8 cellular contexts compared by ENCODE assay signal in genomic region chr19:38564981-38565685, GRCh38. TPM values are rescaled to one million over a fixed set of nuclear protein-coding genes. Genes with fewer than 3 reads are reported as not detected.
DNase-seq lines count a peak whose midpoint lies in the region; ATAC-seq and TF ChIP-seq lines count a peak whose summit lies in the region.

No MANE protein-coding gene starts in this region.

- DNase-seq in NCI-H1105 treated with DMSO at 0.1 percent for 48 hours (lab: John Stamatoyannopoulos, UW) (peak; percentile 3), NCI-H1105 (lab: John Stamatoyannopoulos, UW) (no peak), mammary epithelial cell (no peak), retina (peak; percentile 51), transverse colon (no peak)

- H3K4me2 ChIP-seq in OCI-LY1 (ENCODE audit: low read length), result peak overlapping the region; percentile 32; the same call in 1 of the 2 replicates
- peak overlapping the region; percentile 78 for H3K4me2 ChIP-seq in mammary epithelial cell (ENCODE audit: insufficient read depth, low read depth, low read length)

- no peak for TF ChIP-seq POLR2A in transverse colon (IDR thresholded peaks at IDR 0.05)

- ATAC-seq in GM19455 (IDR thresholded peaks at IDR 0.05; ENCODE audit: unreplicated experiment) (no peak), HG02981 (IDR thresholded peaks at IDR 0.05; ENCODE audit: unreplicated experiment) (no peak)

- intact Hi-C loops in mammary epithelial cell (cut with micrococcal nuclease), result no loop called here
- intact Hi-C loops in transverse colon (cut with DNase I; ENCODE audit: low total_unique reads), result no loop called here

- BruUV-seq in mammary epithelial cell (replicated peaks; lab: Mats Ljungman, UMichigan), result no TSS peak

- H3F3A ChIP-seq in OCI-LY1 (ENCODE audit: insufficient read depth, low read length), result no peaks in the 10 kb centered on the region

- in situ Hi-C loops in mammary epithelial cell (cut with MboI; ENCODE audit: low sequenced_read_pairs in 2 of 2) (no loop called here), transverse colon (cut with MboI; ENCODE audit: low pct_ligation_motif_present in 1 of 4, low pct_unique_long_range_greater_than_20kb in 1 of 4, low sequenced_read_pairs in 3 of 4) (no loop called here)

- TF ChIP-seq CTCF in OCI-LY1 (IDR thresholded peaks at IDR 0.05; ENCODE audit: low read length), result no peak
- no peak for TF ChIP-seq CTCF in mammary epithelial cell (conservative IDR thresholded peaks at IDR 0.05 in 1 of 2, IDR thresholded peaks at IDR 0.05 in 1 of 2; ENCODE audit: extremely low read depth in 1 of 2, insufficient read depth in 1 of 2, low read depth in 1 of 2, low read length in 2 of 2)
- TF ChIP-seq CTCF in transverse colon (IDR thresholded peaks at IDR 0.05), result no peak

- H3K4me1 ChIP-seq in OCI-LY1 (ENCODE audit: insufficient read depth, low read length, severe bottlenecking), result peaks cover 13% of the 10 kb centered on the region
- H3K4me1 ChIP-seq in mammary epithelial cell (ENCODE audit: insufficient read depth, low read length), result peaks cover 17% of the 10 kb centered on the region
- peaks cover 0 to 4% (median 0%) of the 10 kb centered on the region in 4 donors for H3K4me1 ChIP-seq in transverse colon

- CTCF ChIA-PET in mammary epithelial cell (lab: Charles Lee; ENCODE audit: low non-redundant PET), result no interaction called here

- peaks cover 8% of the 10 kb centered on the region; the same call in 1 of the 2 replicates for H3K27me3 ChIP-seq in OCI-LY1 (ENCODE audit: insufficient read depth, low read length)
- H3K27me3 ChIP-seq in mammary epithelial cell (ENCODE audit: insufficient read depth, low read length), result peaks cover 2% of the 10 kb centered on the region
- H3K27me3 ChIP-seq in transverse colon, result peaks cover 26% of the 10 kb centered on the region

- H3K9me3 ChIP-seq in OCI-LY1 (ENCODE audit: low read length), result no peaks in the 10 kb centered on the region
- no peaks in the 10 kb centered on the region for H3K9me3 ChIP-seq in mammary epithelial cell (replicated peaks; ENCODE audit: insufficient read depth, low read length)
- no peaks in the 10 kb centered on the region for H3K9me3 ChIP-seq in transverse colon

- H3K27ac ChIP-seq in OCI-LY1 (ENCODE audit: low read depth, low read length, poor library complexity, severe bottlenecking), result no peak overlapping the region
- H3K27ac ChIP-seq in mammary epithelial cell (ENCODE audit: insufficient read depth, low read depth, low read length), result no peak overlapping the region
- no peak overlapping the region for H3K27ac ChIP-seq in transverse colon

- no peaks in the 10 kb centered on the region for H3K79me2 ChIP-seq in OCI-LY1 (ENCODE audit: insufficient read depth, low read length)
- no peaks in the 10 kb centered on the region for H3K79me2 ChIP-seq in mammary epithelial cell (ENCODE audit: insufficient read depth, low read length)

- no peaks in the 10 kb centered on the region for H3K36me3 ChIP-seq in OCI-LY1 (ENCODE audit: insufficient read depth, low read length)
- H3K36me3 ChIP-seq in mammary epithelial cell (ENCODE audit: insufficient read depth, low read length), result no peaks in the 10 kb centered on the region
- no peaks in the 10 kb centered on the region for H3K36me3 ChIP-seq in transverse colon

- H3K4me3 ChIP-seq in OCI-LY1 (ENCODE audit: low read depth, low read length, poor library complexity, severe bottlenecking) (no peak overlapping the region), mammary epithelial cell (replicated peaks in 1 of 3; ENCODE audit: insufficient read depth in 1 of 3, low read depth in 2 of 3, low read length in 3 of 3) (peak overlapping the region in 1 of 3 experiments; percentile 23), transverse colon (peak overlapping the region in 2 of 4 donors; percentile 21 to 43)

- H2AFZ ChIP-seq in OCI-LY1 (ENCODE audit: low read length) (no peak overlapping the region), mammary epithelial cell (ENCODE audit: low read depth, low read length) (peak overlapping the region; percentile 69)

- no peak overlapping the region for H3K9ac ChIP-seq in OCI-LY1 (ENCODE audit: low read length)
- H3K9ac ChIP-seq in mammary epithelial cell (ENCODE audit: insufficient read depth, low read length), result no peak overlapping the region

- H3K9me2 ChIP-seq in OCI-LY1 (ENCODE audit: low read depth, low read length), result no peaks in the 10 kb centered on the region

- 0% methylated on average over 2 of the region's 111 CpGs for WGBS in mammary epithelial cell (ENCODE audit: low coverage, missing lambda C conversion rate)
- WGBS in transverse colon (ENCODE audit: low coverage in 1 of 2), 2 donors, result 0 to 12% methylated on average over 4 to 32 of the region's 111 CpGs

- no peak for TF ChIP-seq EP300 in transverse colon (IDR thresholded peaks at IDR 0.05; ENCODE audit: low read depth)

- H4K20me1 ChIP-seq in OCI-LY1 (ENCODE audit: insufficient read depth, low read length), result no peaks in the 10 kb centered on the region
- no peaks in the 10 kb centered on the region for H4K20me1 ChIP-seq in mammary epithelial cell (ENCODE audit: insufficient read depth, low read length)

- dilution Hi-C loops in mammary epithelial cell (cut with HindIII; ENCODE audit: low sequenced_read_pairs), result no loop called here

RNA-seq across cellular contexts. Expression of gene MAP4K1, which starts 52.6 kb away (rescaled TPM):
- under 1 TPM in 1 of 2 donors, not detected in 1; 0.75 TPM for total RNA-seq in mammary epithelial cell
- 0.51 TPM for polyA plus RNA-seq in mammary epithelial cell
- not detected for polyA minus RNA-seq in mammary epithelial cell
- total RNA-seq in transverse colon, result 10 to 100 TPM in 2 of 4 donors, 1 to 10 TPM in 1, not detected in 1; 4.0 to 49.0 (median 11.1) TPM

RNA-seq across cellular contexts. Expression of gene EIF3K, which starts 53.9 kb away (rescaled TPM):
- total RNA-seq in mammary epithelial cell (100 to 1,000 TPM; 237 to 319 TPM), transverse colon (100 to 1,000 TPM; 267 to 660 (median 460) TPM)
- polyA plus RNA-seq in mammary epithelial cell, result 490 TPM
- polyA minus RNA-seq in mammary epithelial cell, result 368 TPM

Comparison
In these comparisons a context has a peak if more than half of its experiments do, and no peak if none do; other contexts are left out.
1. DNase-seq: peak in NCI-H1105 treated with DMSO at 0.1 percent for 48 hours (single experiment) and retina (single experiment); none in NCI-H1105 (single experiment), mammary epithelial cell (single experiment) and transverse colon (single experiment).